ENCODE assay signal across 18 cellular contexts in genomic region chr12:54504550-54504949, GRCh38. TPM values are rescaled to one million over a fixed set of nuclear protein-coding genes. Genes with fewer than 3 reads are reported as not detected.
DNase-seq lines count a peak whose midpoint lies in the region; ATAC-seq, FAIRE-seq and TF ChIP-seq lines count a peak whose summit lies in the region.
"Had no signal": no experiment of that assay in that cellular context is flagged by ENCODE, and none has a peak within 500 bp of the region (broad histone marks: within the 10 kb centered on the region; RNA-seq: fewer than 3 reads in every experiment).

No MANE protein-coding gene starts in this region.

- H3K4me2 ChIP-seq in Karpas-422 (ENCODE audit: low read depth, low read length, poor library complexity, severe bottlenecking) = no peak overlapping the region
- no peak overlapping the region for H3K4me2 ChIP-seq in GM12878 (ENCODE audit: control insufficient read depth, insufficient read depth)

- H3K36me3 ChIP-seq in Karpas-422 (ENCODE audit: insufficient read depth, low read length) (peaks cover 35% of the 10 kb centered on the region), GM12878 (ENCODE audit: control insufficient read depth in 2 of 2, insufficient read depth in 2 of 2, low read length in 1 of 2) (peaks cover 0 to 26% of the 10 kb centered on the region in 2 experiments; a peak in 2 of 4 replicates), upper lobe of right lung (peaks cover 17% of the 10 kb centered on the region)

- TSS peak; percentile 13 for BruUV-seq in GM12878 (replicated peaks; lab: Mats Ljungman, UMichigan)

- in situ Hi-C loops in GM12878 (cut with MboI) = no loop called here

- no peak for TF ChIP-seq POLR2A in GM12878 (IDR thresholded peaks at IDR 0.05; ENCODE audit: low read depth, low read length)

- POLR2A ChIA-PET in GM12878 (lab: Charles Lee) = interaction anchor here (0.9 kb wide), 1 partner anchor 32 kb away, joined by 3 read pairs; no protein-coding TSS in a partner anchor

- H3K4me1 Mint-ChIP-seq in activated T-cell treated with anti-CD3 and anti-CD28 coated beads, Interleukin-2, amount 50 U/mL, for 72 hours (ENCODE audit: low read depth) = peaks cover 53% of the 10 kb centered on the region

- H3K36me3 Mint-ChIP-seq in activated T-cell treated with anti-CD3 and anti-CD28 coated beads, Interleukin-2, amount 50 U/mL, for 72 hours (ENCODE audit: insufficient read depth in 2 of 2) = peaks cover 21 to 38% of the 10 kb centered on the region in 2 donors

- H3K27me3 ChIP-seq in Karpas-422 (ENCODE audit: low read length) = no peaks in the 10 kb centered on the region
- no peaks in the 10 kb centered on the region for H3K27me3 ChIP-seq in GM12878 (replicated peaks in 1 of 2; ENCODE audit: control insufficient read depth in 2 of 2, insufficient read depth in 2 of 2, low read length in 1 of 2)
- H3K27me3 ChIP-seq in upper lobe of right lung = peaks cover 4% of the 10 kb centered on the region

- no peak overlapping the region for H3K9ac ChIP-seq in Karpas-422 (ENCODE audit: low read length)
- H3K9ac ChIP-seq in GM12878 (ENCODE audit: control insufficient read depth, insufficient read depth, low read length) = no peak overlapping the region

- no peaks in the 10 kb centered on the region for H3K9me2 ChIP-seq in Karpas-422 (replicated peaks; ENCODE audit: insufficient read depth, low read length)

- 99% methylated on average over 4 of the region's 4 CpGs for WGBS in GM12878 (ENCODE audit: insufficient coverage, insufficient replicate concordance, low lambda C conversion rate, missing lambda C conversion rate)

- H3K4me1 ChIP-seq in Karpas-422 (ENCODE audit: low read length) = peaks cover 50% of the 10 kb centered on the region
- peaks cover under 1% of the 10 kb centered on the region; the same call in 1 of the 2 replicates for H3K4me1 ChIP-seq in GM12878 (ENCODE audit: control insufficient read depth, insufficient read depth, low read length)
- no peaks in the 10 kb centered on the region for H3K4me1 ChIP-seq in upper lobe of right lung

- intact Hi-C loops in GM12878 (cut with micrococcal nuclease; ENCODE audit: unreplicated experiment) (no loop called here), upper lobe of right lung (cut with DNase I) (no loop called here)

- H3K9me3 ChIP-seq in Karpas-422 (ENCODE audit: low read length) = no peaks in the 10 kb centered on the region
- no peaks in the 10 kb centered on the region for H3K9me3 ChIP-seq in GM12878 (replicated peaks; ENCODE audit: control insufficient read depth, insufficient read depth, low read length)
- H3K9me3 ChIP-seq in upper lobe of right lung = no peaks in the 10 kb centered on the region

- H3K79me2 ChIP-seq in Karpas-422 (ENCODE audit: low read length) (peaks cover 45% of the 10 kb centered on the region), GM12878 (ENCODE audit: control insufficient read depth, insufficient read depth, low read length) (peaks cover 14% of the 10 kb centered on the region)

- H3K27ac ChIP-seq in Karpas-422 (ENCODE audit: low read length) (0 out of 2 replicates have a peak overlapping the region, but pooled peaks have one; percentile 14), GM12878 (ENCODE audit: control insufficient read depth, insufficient read depth) (no peak overlapping the region), upper lobe of right lung (no peak overlapping the region)

- H4K20me1 ChIP-seq in Karpas-422 (ENCODE audit: insufficient read depth, low read depth, low read length) = peaks cover 4% of the 10 kb centered on the region; the same call in 1 of the 2 replicates
- H4K20me1 ChIP-seq in GM12878 (ENCODE audit: control insufficient read depth, insufficient read depth) = no peaks in the 10 kb centered on the region

- CTCF ChIA-PET in GM12878 (lab: Yijun Ruan, JAX) = interaction anchor here (0.7 to 3.6 kb wide), 3 partner anchors 10 to 105 kb away, joined by 3 to 14 read pairs (median 5); no protein-coding TSS in a partner anchor

- TF ChIP-seq CTCF in GM12878 (IDR thresholded peaks at IDR 0.05 in 2 of 3, conservative IDR thresholded peaks at IDR 0.05 in 1 of 3; ENCODE audit: control insufficient read depth in 2 of 3, extremely low read depth in 1 of 3, insufficient read depth in 1 of 3, low read depth in 3 of 3, low read length in 3 of 3) (no peak), upper lobe of right lung (IDR thresholded peaks at IDR 0.05) (no peak)

- TF ChIP-seq RAD21 in GM12878 (IDR thresholded peaks at IDR 0.05; ENCODE audit: insufficient read depth, low read depth, low read length) = no peak

- no peak for ATAC-seq in activated T-cell treated with anti-CD3 and anti-CD28 coated beads, Interleukin-2, amount 50 U/mL, for 72 hours (replicated peaks in 1 of 2)
- no peak for ATAC-seq in GM12878
- ATAC-seq in upper lobe of right lung = no peak
- ATAC-seq: PC-3 had no signal

- SMC1A ChIA-PET in GM12878 (lab: Charles Lee; ENCODE audit: uncharacterized antibody, unreplicated experiment) = interaction anchor here (0.6 to 1.1 kb wide), 3 partner anchors 11 to 22 kb away, joined by 3 read pairs; no protein-coding TSS in a partner anchor

- H3K27ac Mint-ChIP-seq in activated T-cell treated with anti-CD3 and anti-CD28 coated beads, Interleukin-2, amount 50 U/mL, for 72 hours = peak overlapping the region; percentile 8

- no peak for TF ChIP-seq EP300 in GM12878 (IDR thresholded peaks at IDR 0.05; ENCODE audit: borderline replicate concordance in 1 of 2, control insufficient read depth in 1 of 2, low read depth in 2 of 2, low read length in 2 of 2)

- H3K4me3 Mint-ChIP-seq in activated T-cell treated with anti-CD3 and anti-CD28 coated beads, Interleukin-2, amount 50 U/mL, for 72 hours = no peak overlapping the region

- H2AFZ ChIP-seq in Karpas-422 (ENCODE audit: low read length) (no peak overlapping the region), GM12878 (ENCODE audit: control insufficient read depth, low read depth, low read length) (no peak overlapping the region)

- no peaks in the 10 kb centered on the region for H3K9me3 Mint-ChIP-seq in activated T-cell treated with anti-CD3 and anti-CD28 coated beads, Interleukin-2, amount 50 U/mL, for 72 hours

- no peaks in the 10 kb centered on the region for H3K27me3 Mint-ChIP-seq in activated T-cell treated with anti-CD3 and anti-CD28 coated beads, Interleukin-2, amount 50 U/mL, for 72 hours (ENCODE audit: low read depth)

- RAD21 ChIA-PET in GM12878 (lab: Charles Lee; ENCODE audit: unreplicated experiment) = no interaction called here

- FAIRE-seq in GM12878 (lab: Jason Lieb, UNC) = no peak
- FAIRE-seq: H54 had no signal

- no peak for DNase-seq in activated T-cell treated with anti-CD3 and anti-CD28 coated beads, Interleukin-2, amount 50 U/mL, for 72 hours
- no peak for DNase-seq in activated T-cell treated with anti-CD3 and anti-CD28 coated beads, Interleukin-2, amount 50 U/mL, for 48 hours
- DNase-seq in Karpas-422 = no peak
- DNase-seq in GM12878 (ENCODE audit: low read depth, low spot score) = no peak
- DNase-seq in NCI-H774 (lab: John Stamatoyannopoulos, UW) = no peak
- no peak for DNase-seq in SHP77 (lab: John Stamatoyannopoulos, UW)
- DNase-seq in upper lobe of right lung = no peak
- DNase-seq: ACHN; IMR-90; MV-4-11; NCI-H1436 treated with DMSO at 0.1 percent for 48 hours; NCI-H2081 treated with DMSO at 0.1 percent for 48 hours; NCI-H226; NCI-H526 treated with DMSO at 0.1 percent for 48 hours; NK-92 treated with Interleukin-12 subunit alpha and Interleukin-12 subunit beta, amount 100 ng/mL, for 24 hours; PC-3 had no signal

- H3K4me3 ChIP-seq in Karpas-422 (ENCODE audit: low read length) = no peak overlapping the region
- H3K4me3 ChIP-seq in GM12878 = no peak overlapping the region
- H3K4me3 ChIP-seq in upper lobe of right lung = no peak overlapping the region

RNA-seq across cellular contexts. Expression of gene NCKAP1L, which starts 7.0 kb away (rescaled TPM):
- 100 to 1,000 TPM; 124 to 148 TPM for total RNA-seq in activated T-cell treated with anti-CD3 and anti-CD28 coated beads, Interleukin-2, amount 50 U/mL, for 72 hours
- 97.8 and 283 TPM in 2 replicates for total RNA-seq in Karpas-422 (2014; rRNA removed; shearing (Covaris generic); ENCODE audit: low replicate concordance)
- total RNA-seq in GM12878 (2013; cell fraction: nucleolus; rRNA removed) = 538 and 552 TPM in 2 replicates
- 152 and 168 TPM in 2 replicates for total RNA-seq in GM12878 (2014; rRNA removed)
- 131 and 136 TPM in 2 replicates for total RNA-seq in GM12878 (2014; rRNA removed; fragmentation: Illumina TruSeq; extraction: Trizol)
- total RNA-seq in GM12878 (2021) = 131 and 133 TPM in 2 replicates
- 80.6 TPM for polyA plus RNA-seq in GM12878 (2011; ENCODE audit: low read depth)
- 206 and 215 TPM in 2 replicates for polyA plus RNA-seq in GM12878 (2011; rRNA removed)
- 179 and 182 TPM in 2 replicates for polyA plus RNA-seq in GM12878 (2011; cell fraction: cytosol; rRNA removed)
- polyA plus RNA-seq in GM12878 (2011; cell fraction: nucleus; rRNA removed) = 197 and 210 TPM in 2 replicates
- 110 and 117 TPM in 2 replicates for polyA plus RNA-seq in GM12878 (2012)
- polyA plus RNA-seq in GM12878 (2014; fragmentation: Illumina TruSeq; extraction: Trizol) = 123 and 147 TPM in 2 replicates
- polyA plus RNA-seq in GM12878 (2014; fragmentation: Nextera tagmentation; extraction: Ambion mirVana) = 10 to 100 TPM; 16.9 to 41.0 TPM
- polyA plus RNA-seq in GM12878 (2014; rRNA removed) = 96.8 and 101 TPM in 2 replicates
- polyA plus RNA-seq in GM12878 (2016; fragmentation: Nextera tagmentation; extraction: Ambion mirVana) = 10 to 100 TPM; 84.7 to 87.9 TPM
- polyA minus RNA-seq in GM12878 (2011; rRNA and poly(A)+ RNA removed) = 397 and 407 TPM in 2 replicates
- polyA minus RNA-seq in GM12878 (2011; cell fraction: cytosol; rRNA and poly(A)+ RNA removed) = 60.1 and 82.5 TPM in 2 replicates
- polyA minus RNA-seq in GM12878 (2011; cell fraction: nucleus; rRNA and poly(A)+ RNA removed) = 133 and 150 TPM in 2 replicates
- 59.5 TPM for total RNA-seq in upper lobe of right lung
- total RNA-seq: IMR-90, PC-3, SK-MEL-5 had no signal
- polyA plus RNA-seq: IMR-90 had no signal

RNA-seq across cellular contexts. Expression of gene GTSF1, which starts 31.1 kb away (rescaled TPM):
- total RNA-seq in activated T-cell treated with anti-CD3 and anti-CD28 coated beads, Interleukin-2, amount 50 U/mL, for 72 hours = 10 to 100 TPM in 1 of 2 donors, 1 to 10 TPM in 1; 8.5 to 12.4 TPM
- 80.4 and 119 TPM in 2 replicates for total RNA-seq in Karpas-422 (2014; rRNA removed; shearing (Covaris generic); ENCODE audit: low replicate concordance)
- total RNA-seq in GM12878 (2013; cell fraction: nucleolus; rRNA removed) = not detected in 2 replicates
- total RNA-seq in GM12878 (2014; rRNA removed) (82.4 and 95.4 TPM in 2 replicates), GM12878 (2014; rRNA removed; fragmentation: Illumina TruSeq; extraction: Trizol) (100 and 102 TPM in 2 replicates), GM12878 (2021) (65.9 and 67.9 TPM in 2 replicates), upper lobe of right lung (2.1 TPM)
- polyA plus RNA-seq in GM12878 (2011; ENCODE audit: low read depth) = 102 TPM
- polyA plus RNA-seq in GM12878 (2011; rRNA removed) (1.5 and 1.6 TPM in 2 replicates), GM12878 (2014; fragmentation: Illumina TruSeq; extraction: Trizol) (146 and 192 TPM in 2 replicates), GM12878 (2014; fragmentation: Nextera tagmentation; extraction: Ambion mirVana) (100 to 1,000 TPM; 257 to 374 TPM), GM12878 (2014; rRNA removed) (114 and 139 TPM in 2 replicates), GM12878 (2016; fragmentation: Nextera tagmentation; extraction: Ambion mirVana) (100 to 1,000 TPM; 178 to 186 TPM)
- polyA plus RNA-seq in GM12878 (2011; cell fraction: cytosol; rRNA removed) = 0.90 and 2.6 TPM in 2 replicates
- polyA plus RNA-seq in GM12878 (2011; cell fraction: nucleus; rRNA removed) = 0.50 and 0.72 TPM in 2 replicates
- 59.4 and 62.6 TPM in 2 replicates for polyA plus RNA-seq in GM12878 (2012)
- 0.36 and 0.51 TPM in 2 replicates for polyA minus RNA-seq in GM12878 (2011; rRNA and poly(A)+ RNA removed)
- not detected in 2 replicates for polyA minus RNA-seq in GM12878 (2011; cell fraction: cytosol; rRNA and poly(A)+ RNA removed)
- polyA minus RNA-seq in GM12878 (2011; cell fraction: nucleus; rRNA and poly(A)+ RNA removed) = 1.5 TPM in 1 of 2 replicates, not detected in the other
- total RNA-seq: IMR-90, PC-3, SK-MEL-5 had no signal
- polyA plus RNA-seq: IMR-90 had no signal

RNA-seq across cellular contexts. Expression of gene PDE1B, which starts 44.9 kb away (rescaled TPM):
- 10 to 100 TPM; 10.9 to 15.3 TPM for total RNA-seq in activated T-cell treated with anti-CD3 and anti-CD28 coated beads, Interleukin-2, amount 50 U/mL, for 72 hours
- total RNA-seq in Karpas-422 (2014; rRNA removed; shearing (Covaris generic); ENCODE audit: low replicate concordance) = 10.5 and 11.8 TPM in 2 replicates
- 42.2 and 44.3 TPM in 2 replicates for total RNA-seq in GM12878 (2013; cell fraction: nucleolus; rRNA removed)
- 3.3 and 3.6 TPM in 2 replicates for total RNA-seq in GM12878 (2014; rRNA removed)
- 2.4 and 2.9 TPM in 2 replicates for total RNA-seq in GM12878 (2014; rRNA removed; fragmentation: Illumina TruSeq; extraction: Trizol)
- 2.6 and 3.5 TPM in 2 replicates for total RNA-seq in GM12878 (2021)
- polyA plus RNA-seq in GM12878 (2011; ENCODE audit: low read depth) = 5.6 TPM
- polyA plus RNA-seq in GM12878 (2011; rRNA removed) = 8.1 and 10.3 TPM in 2 replicates
- polyA plus RNA-seq in GM12878 (2011; cell fraction: cytosol; rRNA removed) = 6.9 and 7.7 TPM in 2 replicates
- polyA plus RNA-seq in GM12878 (2011; cell fraction: nucleus; rRNA removed) = 43.2 and 43.5 TPM in 2 replicates
- 4.9 and 8.2 TPM in 2 replicates for polyA plus RNA-seq in GM12878 (2012)
- 6.5 and 7.6 TPM in 2 replicates for polyA plus RNA-seq in GM12878 (2014; fragmentation: Illumina TruSeq; extraction: Trizol)
- polyA plus RNA-seq in GM12878 (2014; fragmentation: Nextera tagmentation; extraction: Ambion mirVana) = under 1 TPM; 0.26 to 0.49 TPM
- 6.4 TPM in 2 replicates for polyA plus RNA-seq in GM12878 (2014; rRNA removed)
- 1 to 10 TPM; 1.0 to 1.4 TPM for polyA plus RNA-seq in GM12878 (2016; fragmentation: Nextera tagmentation; extraction: Ambion mirVana)
- polyA minus RNA-seq in GM12878 (2011; rRNA and poly(A)+ RNA removed) = 8.9 and 11.4 TPM in 2 replicates
- 1.5 TPM in 2 replicates for polyA minus RNA-seq in GM12878 (2011; cell fraction: cytosol; rRNA and poly(A)+ RNA removed)
- polyA minus RNA-seq in GM12878 (2011; cell fraction: nucleus; rRNA and poly(A)+ RNA removed) = 8.6 and 15.8 TPM in 2 replicates
- 6.1 TPM for total RNA-seq in upper lobe of right lung
- total RNA-seq: IMR-90, PC-3 had no signal
- polyA plus RNA-seq: IMR-90 had no signal
